ENCODE assay signal across 35 cellular contexts in genomic region chr13:104841110-104841509, GRCh38.
"Had no signal": no experiment of that assay in that cellular context is flagged by ENCODE, and none has a peak within 500 bp of the region (broad histone marks: within the 10 kb centered on the region; RNA-seq: fewer than 3 reads in every experiment).

No MANE protein-coding gene starts in this region.

- H3K27me3 ChIP-seq: MG63 had no signal

- H3K9me3 ChIP-seq: MG63 had no signal

- DNase-seq: Karpas-422, Kasumi-1, MG63, MM.1S, MV-4-11, NCI-H1048, NCI-H1092, NCI-H1092 treated with DMSO at 0.1 percent for 48 hours, NCI-H1105, NCI-H1105 treated with DMSO at 0.1 percent for 48 hours, NCI-H1417, NCI-H1417 treated with DMSO at 0.1 percent for 48 hours, NCI-H1436, NCI-H1436 treated with DMSO at 0.1 percent for 48 hours, NCI-H146, NCI-H1694, NCI-H1694 treated with DMSO at 0.1 percent for 48 hours, NCI-H187, NCI-H187 treated with DMSO at 0.1 percent for 48 hours, NCI-H1930, NCI-H2029, NCI-H2029 treated with DMSO at 0.1 percent for 48 hours, NCI-H2081, NCI-H2081 treated with DMSO at 0.1 percent for 48 hours, NCI-H2107, NCI-H2171, NCI-H2171 treated with DMSO at 0.1 percent for 48 hours, NCI-H2227 treated with DMSO at 0.1 percent for 48 hours, NCI-H226, NCI-H345, NCI-H446, NCI-H446 treated with DMSO at 0.1 percent for 48 hours, NCI-H510A, NCI-H510A treated with DMSO at 0.1 percent for 48 hours, NCI-H524 had no signal

- H3K4me3 ChIP-seq: MG63 had no signal

- H3K36me3 ChIP-seq: MG63 had no signal
